8 cellular contexts compared by ENCODE assay signal in genomic region chr11:73152861-73153483, GRCh38. TPM values are rescaled to one million over a fixed set of nuclear protein-coding genes. Genes with fewer than 3 reads are reported as not detected.
DNase-seq lines count a peak whose midpoint lies in the region; ATAC-seq, FAIRE-seq and TF ChIP-seq lines count a peak whose summit lies in the region.

No MANE protein-coding gene starts in this region.

- peak; percentile 69 for ATAC-seq in GM18909 (IDR thresholded peaks at IDR 0.05; ENCODE audit: poor library complexity, unreplicated experiment)
- peak; percentile 73 for ATAC-seq in HG02852 (IDR thresholded peaks at IDR 0.05; ENCODE audit: unreplicated experiment)
- ATAC-seq in central memory CD8-positive, alpha-beta T cell (replicated peaks; ENCODE audit: extremely low read depth, poor library complexity, severe bottlenecking): peak; percentile 88

- peaks cover 11 to 12% of the 10 kb centered on the region in 2 donors for H3K4me1 ChIP-seq in kidney (ENCODE audit: control insufficient read depth in 1 of 2, insufficient read depth in 1 of 2, low read depth in 1 of 2, low read length in 2 of 2)

- no peaks in the 10 kb centered on the region for H3K36me3 Mint-ChIP-seq in central memory CD8-positive, alpha-beta T cell (ENCODE audit: insufficient read depth)

- H3K36me3 ChIP-seq in kidney (ENCODE audit: control insufficient read depth in 1 of 2, insufficient read depth in 2 of 2, low read length in 2 of 2): no peaks in the 10 kb centered on the region

- peak overlapping the region; percentile 73 for H3K4me3 Mint-ChIP-seq in central memory CD8-positive, alpha-beta T cell

- FAIRE-seq in kidney (lab: Jason Lieb, UNC): no peak

- no peak for TF ChIP-seq CTCF in kidney (IDR thresholded peaks at IDR 0.05; ENCODE audit: borderline replicate concordance, extremely low read depth, insufficient read depth)

- intact Hi-C loops in kidney (cut with DNase I): no loop called here

- H3K9ac ChIP-seq in kidney (ENCODE audit: low read length in 2 of 2): no peak overlapping the region

- peak; percentile 59 for DNase-seq in NOMO-1 treated with DMSO at 0.1 percent for 48 hours (lab: John Stamatoyannopoulos, UW; ENCODE audit: unreplicated experiment)
- peak in 1 of 2 donors; percentile 25 for DNase-seq in central memory CD8-positive, alpha-beta T cell (ENCODE audit: low spot score in 2 of 2)
- peak; percentile 15 for DNase-seq in stimulated activated naive CD4-positive, alpha-beta T cell treated with Interleukin-2 at 50 U/mL for 16 hours (lab: John Stamatoyannopoulos, UW)
- DNase-seq in NCI-H345 (lab: John Stamatoyannopoulos, UW): no peak
- DNase-seq in kidney: no peak
- DNase-seq in NCI-H1436 treated with DMSO at 0.1 percent for 48 hours (lab: John Stamatoyannopoulos, UW): no peak

- no peaks in the 10 kb centered on the region for H3K9me3 ChIP-seq in kidney (ENCODE audit: control insufficient read depth in 1 of 2, low read length in 2 of 2)

- no peaks in the 10 kb centered on the region for H3K9me3 Mint-ChIP-seq in central memory CD8-positive, alpha-beta T cell

- H3K27ac ChIP-seq in kidney (ENCODE audit: low read depth in 2 of 2, low read length in 2 of 2): no peak overlapping the region

- no peak overlapping the region for H3K4me3 ChIP-seq in kidney (ENCODE audit: low read length in 2 of 2)

- H3K27ac Mint-ChIP-seq in central memory CD8-positive, alpha-beta T cell (ENCODE audit: low read depth): peak overlapping the region; percentile 84

- H3K27me3 Mint-ChIP-seq in central memory CD8-positive, alpha-beta T cell: no peaks in the 10 kb centered on the region

- peaks cover 53% of the 10 kb centered on the region for H3K4me1 Mint-ChIP-seq in central memory CD8-positive, alpha-beta T cell

RNA-seq across cellular contexts. Expression of gene FCHSD2, which starts 10.9 kb away (rescaled TPM):
- total RNA-seq in kidney: 58.7 TPM
- polyA plus RNA-seq in kidney (ENCODE audit: insufficient read depth, low read depth, low replicate concordance): 8.0 TPM

Comparison
In these comparisons a context has a peak if more than half of its experiments do, and no peak if none do; other contexts are left out.
1. DNase-seq: peak in NOMO-1 treated with DMSO at 0.1 percent for 48 hours (single experiment) and stimulated activated naive CD4-positive, alpha-beta T cell treated with Interleukin-2 at 50 U/mL for 16 hours (single experiment); none in NCI-H345 (single experiment), kidney (single experiment) and NCI-H1436 treated with DMSO at 0.1 percent for 48 hours (single experiment).
2. Peak in every context shown above with its lines, with median percentiles within 50 percentile points of each other: ATAC-seq.